In genomic region chr6:87436435-87436834, GRCh38 we compare ENCODE assay signal across 8 cellular contexts. TPM values are rescaled to one million over a fixed set of nuclear protein-coding genes. Genes with fewer than 3 reads are reported as not detected.
DNase-seq lines count a peak whose midpoint lies in the region; FAIRE-seq and TF ChIP-seq lines count a peak whose summit lies in the region.

No MANE protein-coding gene starts in this region.

- TF ChIP-seq CTCF in ovary (IDR thresholded peaks at IDR 0.05) (no peak), kidney (IDR thresholded peaks at IDR 0.05; ENCODE audit: borderline replicate concordance, extremely low read depth, insufficient read depth) (no peak)

- H3K4me3 ChIP-seq in Jurkat, Clone E6-1 (ENCODE audit: low read length), result no peak overlapping the region
- no peak overlapping the region for H3K4me3 ChIP-seq in ovary
- H3K4me3 ChIP-seq in kidney (ENCODE audit: low read length in 2 of 2), result no peak overlapping the region

- no peak overlapping the region for H3K4me3 Mint-ChIP-seq in activated CD4-positive, alpha-beta T cell treated with anti-CD3 and anti-CD28 coated beads, Interleukin-2, amount 10 ng/mL, durations not matched to agents 24 days and 14 days

- intact Hi-C loops in activated CD4-positive, alpha-beta T cell treated with anti-CD3 and anti-CD28 coated beads, Interleukin-2, amount 10 ng/mL, durations not matched to agents 24 days and 14 days (cut with micrococcal nuclease), result no loop called here
- intact Hi-C loops in ovary (cut with DNase I), result no loop called here
- intact Hi-C loops in kidney (cut with DNase I), result no loop called here

- H3K36me3 Mint-ChIP-seq in activated CD4-positive, alpha-beta T cell treated with anti-CD3 and anti-CD28 coated beads, Interleukin-2, amount 10 ng/mL, durations not matched to agents 24 days and 14 days (ENCODE audit: low read depth), result no peaks in the 10 kb centered on the region

- no peaks in the 10 kb centered on the region for H3K4me1 ChIP-seq in ovary (ENCODE audit: insufficient read depth)
- no peaks in the 10 kb centered on the region for H3K4me1 ChIP-seq in kidney (ENCODE audit: control insufficient read depth in 1 of 2, insufficient read depth in 1 of 2, low read depth in 1 of 2, low read length in 2 of 2)

- H3K9me3 ChIP-seq in ovary (no peaks in the 10 kb centered on the region), kidney (ENCODE audit: control insufficient read depth in 1 of 2, low read length in 2 of 2) (no peaks in the 10 kb centered on the region)

- no peaks in the 10 kb centered on the region for H3K27me3 ChIP-seq in ovary

- no peaks in the 10 kb centered on the region for H3K4me1 Mint-ChIP-seq in activated CD4-positive, alpha-beta T cell treated with anti-CD3 and anti-CD28 coated beads, Interleukin-2, amount 10 ng/mL, durations not matched to agents 24 days and 14 days

- H3K9me3 Mint-ChIP-seq in activated CD4-positive, alpha-beta T cell treated with anti-CD3 and anti-CD28 coated beads, Interleukin-2, amount 10 ng/mL, durations not matched to agents 24 days and 14 days, result no peaks in the 10 kb centered on the region

- DNase-seq in EH (ENCODE audit: low read depth) (peak; percentile 76), epithelial cell of prostate (ENCODE audit: low read depth, low spot score) (peak; percentile 26), ovary (peak in 4 of 5 donors; percentile 15 to 35 (median 30)), kidney (no peak), NCI-H2171 (lab: John Stamatoyannopoulos, UW) (no peak), nucleus accumbens (lab: John Stamatoyannopoulos, UW) (no peak)
- DNase-seq in Jurkat, Clone E6-1 (ENCODE audit: low read depth, low spot score), result peak; percentile 74
- peak; percentile 88 for DNase-seq in activated CD4-positive, alpha-beta T cell treated with anti-CD3 and anti-CD28 coated beads, Interleukin-2, amount 10 ng/mL, durations not matched to agents 24 days and 14 days

- H3K9ac ChIP-seq in kidney (ENCODE audit: low read length in 2 of 2), result no peak overlapping the region

- TF ChIP-seq POLR2A in ovary (IDR thresholded peaks at IDR 0.05), result no peak

- H3K27me3 Mint-ChIP-seq in activated CD4-positive, alpha-beta T cell treated with anti-CD3 and anti-CD28 coated beads, Interleukin-2, amount 10 ng/mL, durations not matched to agents 24 days and 14 days, result peaks cover 2% of the 10 kb centered on the region

- WGBS in ovary, 3 donors, result 1 to 6% (median 5%) methylated on average over 4 of the region's 4 CpGs

- FAIRE-seq in kidney (lab: Jason Lieb, UNC), result no peak

- no peak overlapping the region for H3K27ac ChIP-seq in epithelial cell of prostate
- no peak overlapping the region for H3K27ac ChIP-seq in ovary
- no peak overlapping the region for H3K27ac ChIP-seq in kidney (ENCODE audit: low read depth in 2 of 2, low read length in 2 of 2)

- no peak for TF ChIP-seq EP300 in ovary (IDR thresholded peaks at IDR 0.05)

- no peak overlapping the region for H3K27ac Mint-ChIP-seq in activated CD4-positive, alpha-beta T cell treated with anti-CD3 and anti-CD28 coated beads, Interleukin-2, amount 10 ng/mL, durations not matched to agents 24 days and 14 days

- H3K36me3 ChIP-seq in ovary, result no peaks in the 10 kb centered on the region
- H3K36me3 ChIP-seq in kidney (ENCODE audit: control insufficient read depth in 1 of 2, insufficient read depth in 2 of 2, low read length in 2 of 2), result no peaks in the 10 kb centered on the region

RNA-seq across cellular contexts. Expression of gene CFAP206, which starts 28.7 kb away (rescaled TPM):
- polyA plus RNA-seq in Jurkat, Clone E6-1 (2012; ENCODE audit: insufficient read depth, insufficient read length), result not detected
- not detected in 2 replicates for total RNA-seq in activated CD4-positive, alpha-beta T cell treated with anti-CD3 and anti-CD28 coated beads, Interleukin-2, amount 10 ng/mL, durations not matched to agents 24 days and 14 days
- total RNA-seq in ovary (1 to 10 TPM in 2 of 7 donors, under 1 TPM in 4, not detected in 1; 0.25 to 9.5 (median 0.73) TPM), kidney (2.5 TPM)
- polyA plus RNA-seq in ovary (under 1 TPM; 0.15 to 0.47 TPM), kidney (ENCODE audit: insufficient read depth, low read depth, low replicate concordance) (2.6 TPM)

RNA-seq across cellular contexts. Expression of gene SLC35A1, which starts 36.3 kb away (rescaled TPM):
- 20.6 TPM for polyA plus RNA-seq in Jurkat, Clone E6-1 (2012; ENCODE audit: insufficient read depth, insufficient read length)
- total RNA-seq in activated CD4-positive, alpha-beta T cell treated with anti-CD3 and anti-CD28 coated beads, Interleukin-2, amount 10 ng/mL, durations not matched to agents 24 days and 14 days, result 8.8 and 9.1 TPM in 2 replicates
- total RNA-seq in ovary (10 to 100 TPM; 16.6 to 24.6 (median 21.2) TPM), kidney (20.4 TPM)
- polyA plus RNA-seq in ovary (10 to 100 TPM; 21.8 to 23.6 TPM), kidney (ENCODE audit: insufficient read depth, low read depth, low replicate concordance) (18.1 TPM)

Comparison
In these comparisons a context has a peak if more than half of its experiments do, and no peak if none do; other contexts are left out.
1. DNase-seq: peak in EH (single experiment), Jurkat, Clone E6-1 (single experiment), activated CD4-positive, alpha-beta T cell treated with anti-CD3 and anti-CD28 coated beads, Interleukin-2, amount 10 ng/mL, durations not matched to agents 24 days and 14 days (single experiment), epithelial cell of prostate (single experiment) and ovary (4 of 5); none in kidney (single experiment), NCI-H2171 (single experiment) and nucleus accumbens (0 of 56).